Comparison of ENCODE assay signal across 1 cellular context in the genomic region with DNA sequence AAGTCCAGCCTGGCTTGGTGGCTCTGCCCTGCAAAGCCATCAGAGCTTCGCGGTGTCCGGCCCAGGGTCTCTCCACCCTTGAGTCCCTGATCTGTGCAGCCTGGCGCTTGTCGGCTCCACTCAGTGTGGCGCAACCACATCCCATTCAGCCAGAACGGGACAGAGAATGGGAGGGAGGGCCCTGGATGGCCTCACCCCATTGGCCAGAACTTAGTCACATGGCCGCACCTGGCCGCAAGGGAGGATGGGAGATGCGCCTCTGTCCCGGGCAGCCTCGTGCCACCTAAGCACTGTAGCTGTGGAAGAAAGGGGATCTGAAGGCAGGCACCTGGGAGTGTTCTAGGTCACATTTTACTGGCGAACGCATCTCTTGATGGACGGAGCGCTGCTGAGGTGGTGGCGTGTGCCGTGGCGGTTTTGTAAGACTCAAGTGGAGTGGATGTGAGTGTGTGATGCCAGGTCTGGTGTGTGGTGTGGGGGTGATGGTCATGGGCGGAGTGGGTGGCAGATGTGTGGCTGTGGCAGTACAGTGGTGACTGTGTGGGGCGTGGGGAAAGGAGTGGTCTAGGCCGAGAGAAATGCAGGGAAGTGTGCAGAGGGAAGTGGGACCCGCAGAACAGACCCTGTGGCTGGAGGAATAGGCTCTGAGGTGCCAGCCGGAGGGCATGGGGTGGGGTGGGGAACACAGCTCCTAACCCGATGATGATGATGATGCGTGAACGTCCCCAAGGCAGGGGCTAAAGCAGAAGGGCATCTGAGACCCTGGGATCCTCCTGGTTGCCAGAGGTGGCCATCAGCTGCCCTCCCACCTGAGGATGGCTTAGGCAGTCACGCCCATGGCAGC.
TF ChIP-seq lines count a peak whose summit lies in the region.

No MANE protein-coding gene starts in this region.

TF ChIP-seq in K562, 482 proteins besides CTCF, POLR2A, EP300 and RAD21 (continued from another document and continues in another):
- TF ChIP-seq GTF2B (IDR thresholded peaks at IDR 0.05; ENCODE audit: extremely low read depth, insufficient read length): no peak
- TF ChIP-seq E2F5 (CRISPR knock-in tag; IDR thresholded peaks at IDR 0.05): 0 out of 2 replicates have a peak, but pooled peaks have one; percentile 67
- no peak for TF ChIP-seq AFF4 (CRISPR knock-in tag; IDR thresholded peaks at IDR 0.05)
- TF ChIP-seq KDM4B (IDR thresholded peaks at IDR 0.05; ENCODE audit: borderline replicate concordance in 2 of 2, low read depth in 1 of 2): no peak
- no peak for TF ChIP-seq ZNF507 (tag; conservative IDR thresholded peaks at IDR 0.05)
- no peak for TF ChIP-seq RB1 (IDR thresholded peaks at IDR 0.05; ENCODE audit: low read depth)
- no peak for TF ChIP-seq ZNF586 (CRISPR knock-in tag; conservative IDR thresholded peaks at IDR 0.05)
- no peak for TF ChIP-seq CHD2 (IDR thresholded peaks at IDR 0.05; ENCODE audit: low read depth, low read length)
- TF ChIP-seq ZNF644 (tag; IDR thresholded peaks at IDR 0.05; ENCODE audit: low read depth): no peak
- no peak for TF ChIP-seq ZNF282 (CRISPR knock-in tag; IDR thresholded peaks at IDR 0.05)
- no peak for TF ChIP-seq ATF7 (IDR thresholded peaks at IDR 0.05)
- no peak for TF ChIP-seq SRSF1 (IDR thresholded peaks at IDR 0.05; ENCODE audit: low read depth, low read length)
- TF ChIP-seq, protein P1, sequence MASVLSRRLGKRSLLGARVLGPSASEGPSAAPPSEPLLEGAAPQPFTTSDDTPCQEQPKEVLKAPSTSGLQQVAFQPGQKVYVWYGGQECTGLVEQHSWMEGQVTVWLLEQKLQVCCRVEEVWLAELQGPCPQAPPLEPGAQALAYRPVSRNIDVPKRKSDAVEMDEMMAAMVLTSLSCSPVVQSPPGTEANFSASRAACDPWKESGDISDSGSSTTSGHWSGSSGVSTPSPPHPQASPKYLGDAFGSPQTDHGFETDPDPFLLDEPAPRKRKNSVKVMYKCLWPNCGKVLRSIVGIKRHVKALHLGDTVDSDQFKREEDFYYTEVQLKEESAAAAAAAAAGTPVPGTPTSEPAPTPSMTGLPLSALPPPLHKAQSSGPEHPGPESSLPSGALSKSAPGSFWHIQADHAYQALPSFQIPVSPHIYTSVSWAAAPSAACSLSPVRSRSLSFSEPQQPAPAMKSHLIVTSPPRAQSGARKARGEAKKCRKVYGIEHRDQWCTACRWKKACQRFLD (CRISPR knock-in tag; IDR thresholded peaks at IDR 0.05): peak; percentile 46; the same call in 1 of the 2 replicates
- TF ChIP-seq STAT5B (CRISPR knock-in tag; IDR thresholded peaks at IDR 0.05): no peak
- no peak for TF ChIP-seq GTF3C2 (IDR thresholded peaks at IDR 0.05; ENCODE audit: borderline replicate concordance, extremely low read depth, insufficient read length)
- peak; percentile 98 for TF ChIP-seq USF2 (CRISPR knock-in tag; IDR thresholded peaks at IDR 0.05)
- TF ChIP-seq BMI1 (IDR thresholded peaks at IDR 0.05; ENCODE audit: low read length): no peak
- TF ChIP-seq PCBP1 (IDR thresholded peaks at IDR 0.05; ENCODE audit: low read depth, low read length, poor library complexity, severe bottlenecking): no peak
- TF ChIP-seq ZNF699 (CRISPR knock-in tag; IDR thresholded peaks at IDR 0.05; ENCODE audit: insufficient replicate concordance): no peak
- no peak for TF ChIP-seq ZBTB1 (CRISPR knock-in tag; IDR thresholded peaks at IDR 0.05; ENCODE audit: borderline replicate concordance, low read depth)
- TF ChIP-seq DDX20 (tag; IDR thresholded peaks at IDR 0.05; ENCODE audit: low read depth): no peak
- no peak for TF ChIP-seq ZZZ3 (IDR thresholded peaks at IDR 0.05)
- no peak for TF ChIP-seq EZH2 (IDR thresholded peaks at IDR 0.05; ENCODE audit: borderline replicate concordance, low read depth, low read length)
- TF ChIP-seq ZBTB17 (CRISPR knock-in tag; IDR thresholded peaks at IDR 0.05): no peak
- TF ChIP-seq NCOA1 (IDR thresholded peaks at IDR 0.05; ENCODE audit: low read depth): no peak
- TF ChIP-seq CHAMP1 (IDR thresholded peaks at IDR 0.05): no peak
- no peak for TF ChIP-seq E2F3 (CRISPR knock-in tag; IDR thresholded peaks at IDR 0.05)
- no peak for TF ChIP-seq ZSCAN32 (CRISPR knock-in tag; IDR thresholded peaks at IDR 0.05)
- TF ChIP-seq ELF4 (CRISPR knock-in tag; IDR thresholded peaks at IDR 0.05): peak; percentile 80
- no peak for TF ChIP-seq HDGF (IDR thresholded peaks at IDR 0.05)
- no peak for TF ChIP-seq TAF1 (IDR thresholded peaks at IDR 0.05; ENCODE audit: control insufficient read depth, extremely low read depth, insufficient read depth, low read length, severe bottlenecking)
- TF ChIP-seq ZNF253 (CRISPR knock-in tag; conservative IDR thresholded peaks at IDR 0.05): no peak
- no peak for TF ChIP-seq ZBTB8A (IDR thresholded peaks at IDR 0.05; ENCODE audit: partially characterized antibody)
- TF ChIP-seq ZNF766 (CRISPR knock-in tag; conservative IDR thresholded peaks at IDR 0.05): no peak
- TF ChIP-seq ZNF354B (CRISPR knock-in tag; IDR thresholded peaks at IDR 0.05): no peak
- no peak for TF ChIP-seq SP2 (IDR thresholded peaks at IDR 0.05; ENCODE audit: extremely low read depth, low read depth, low read length, poor library complexity, severe bottlenecking)
- TF ChIP-seq ATF2 (CRISPR knock-in tag; IDR thresholded peaks at IDR 0.05): no peak
- no peak for TF ChIP-seq TAF9B (IDR thresholded peaks at IDR 0.05; ENCODE audit: partially characterized antibody)
- TF ChIP-seq RNF2 (IDR thresholded peaks at IDR 0.05): no peak
- no peak for TF ChIP-seq ZNF512 (tag; IDR thresholded peaks at IDR 0.05)
- no peak for TF ChIP-seq SAFB (IDR thresholded peaks at IDR 0.05; ENCODE audit: borderline replicate concordance, low read depth, low read length)
- TF ChIP-seq CXXC5 (CRISPR knock-in tag; IDR thresholded peaks at IDR 0.05): no peak
- TF ChIP-seq BRD9 (IDR thresholded peaks at IDR 0.05; ENCODE audit: low read depth, partially characterized antibody): no peak
- no peak for TF ChIP-seq CGGBP1 (CRISPR knock-in tag; IDR thresholded peaks at IDR 0.05)
- no peak for TF ChIP-seq TRIM24 (IDR thresholded peaks at IDR 0.05)
- no peak for TF ChIP-seq ZSCAN29 (IDR thresholded peaks at IDR 0.05)
- no peak for TF ChIP-seq SRSF3 (IDR thresholded peaks at IDR 0.05; ENCODE audit: insufficient read depth, low read length)
- TF ChIP-seq CREB1 (IDR thresholded peaks at IDR 0.05): no peak
- no peak for TF ChIP-seq CREB1 (CRISPR knock-in tag; IDR thresholded peaks at IDR 0.05)
